20 cellular contexts compared by ENCODE assay signal in the genomic region with DNA sequence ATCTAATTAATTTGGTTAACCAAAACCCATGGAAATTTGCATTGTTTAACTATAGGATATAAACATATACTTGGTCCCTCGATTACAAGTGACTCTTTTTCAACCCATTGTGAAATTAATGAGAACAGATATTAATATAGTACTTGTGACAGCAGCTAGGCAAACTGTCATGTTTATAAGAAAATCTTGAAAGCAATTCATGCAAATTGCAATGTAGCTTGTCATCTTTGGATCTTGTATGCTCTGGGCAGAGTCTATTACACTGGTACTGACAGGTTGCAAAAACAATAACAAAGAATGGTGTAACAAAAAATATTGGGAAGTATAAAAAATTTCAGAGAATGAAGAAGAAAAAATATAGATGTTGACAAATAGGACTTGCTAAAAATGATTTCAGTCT.
"Had no signal": no experiment of that assay in that cellular context is flagged by ENCODE, and none has a peak within 500 bp of the region (broad histone marks: within the 10 kb centered on the region; RNA-seq: fewer than 3 reads in every experiment).

No MANE protein-coding gene starts in this region.

- H3K9me3 ChIP-seq: MG63, SJSA1 had no signal

- DNase-seq: IMR-90, Karpas-422, KG1, MG63, NCI-H1092, NCI-H1436 treated with DMSO at 0.1 percent for 48 hours, NCI-H1694, NCI-H187 treated with DMSO at 0.1 percent for 48 hours, NCI-H2029 treated with DMSO at 0.1 percent for 48 hours, NCI-H2171 treated with DMSO at 0.1 percent for 48 hours, NCI-H345, NCI-H446 treated with DMSO at 0.1 percent for 48 hours, NCI-H510A treated with DMSO at 0.1 percent for 48 hours, NCI-H82, Right ventricle myocardium superior, RPMI8226, SIG-M5 had no signal

- H3K4me1 ChIP-seq: SJSA1 had no signal

- H3K36me3 ChIP-seq: MG63, SJSA1 had no signal

- H3K27ac ChIP-seq: SJSA1, SK-N-MC had no signal

- H3K4me3 ChIP-seq: MG63, SJSA1, SK-N-MC had no signal

- H3K27me3 ChIP-seq: MG63, SJSA1 had no signal

- ATAC-seq: HepG2 had no signal
